Comparison of ENCODE assay signal across 1 cellular context in the genomic region with DNA sequence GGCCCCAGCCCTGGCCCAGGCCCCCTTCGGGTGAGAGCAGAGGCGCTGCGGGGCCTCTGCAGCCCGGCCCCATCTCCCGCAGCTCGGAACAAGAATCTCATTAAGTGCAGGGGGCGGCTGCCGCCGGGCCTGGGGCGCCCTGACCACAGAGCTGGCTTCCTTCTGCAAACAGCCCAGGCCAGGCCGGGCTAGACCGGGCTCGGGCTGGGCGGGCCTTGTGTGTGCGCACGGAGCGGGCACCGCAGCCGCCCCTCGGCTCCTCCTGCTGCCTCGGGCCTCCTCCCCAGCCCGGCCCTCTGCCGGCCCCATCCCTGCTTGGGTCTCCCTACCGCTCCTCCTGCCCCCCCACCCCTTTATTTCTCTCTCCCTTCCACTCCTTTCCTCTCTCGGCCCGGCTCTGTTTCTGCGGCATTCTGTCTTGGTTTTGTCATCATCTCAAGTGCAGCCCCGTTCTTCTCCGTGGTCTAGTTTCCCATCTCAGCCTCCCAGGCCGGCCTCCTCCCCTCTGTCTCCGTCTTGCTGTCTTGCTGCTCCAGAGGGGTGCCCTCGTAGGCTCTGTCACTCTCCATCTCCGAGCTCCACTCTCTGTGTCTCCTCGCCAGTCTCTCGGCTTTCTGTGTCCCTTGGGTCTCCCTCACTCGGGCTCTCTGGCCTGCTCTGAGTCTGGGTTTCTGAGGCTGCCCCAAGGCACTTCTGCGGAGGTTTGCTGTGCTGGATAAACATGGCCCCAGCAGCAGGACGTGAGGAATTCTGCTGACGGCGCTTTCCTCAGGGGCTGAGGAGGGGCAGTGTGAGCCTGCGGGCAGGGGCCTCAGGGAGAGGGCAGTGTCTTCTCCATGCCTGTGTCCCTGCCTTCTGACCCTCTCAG.
TF ChIP-seq lines count a peak whose summit lies in the region.

No MANE protein-coding gene starts in this region.

TF ChIP-seq in WTC11, 78 proteins besides CTCF, POLR2A, EP300 and RAD21 (continued from another document):
- TF ChIP-seq, protein P1, sequence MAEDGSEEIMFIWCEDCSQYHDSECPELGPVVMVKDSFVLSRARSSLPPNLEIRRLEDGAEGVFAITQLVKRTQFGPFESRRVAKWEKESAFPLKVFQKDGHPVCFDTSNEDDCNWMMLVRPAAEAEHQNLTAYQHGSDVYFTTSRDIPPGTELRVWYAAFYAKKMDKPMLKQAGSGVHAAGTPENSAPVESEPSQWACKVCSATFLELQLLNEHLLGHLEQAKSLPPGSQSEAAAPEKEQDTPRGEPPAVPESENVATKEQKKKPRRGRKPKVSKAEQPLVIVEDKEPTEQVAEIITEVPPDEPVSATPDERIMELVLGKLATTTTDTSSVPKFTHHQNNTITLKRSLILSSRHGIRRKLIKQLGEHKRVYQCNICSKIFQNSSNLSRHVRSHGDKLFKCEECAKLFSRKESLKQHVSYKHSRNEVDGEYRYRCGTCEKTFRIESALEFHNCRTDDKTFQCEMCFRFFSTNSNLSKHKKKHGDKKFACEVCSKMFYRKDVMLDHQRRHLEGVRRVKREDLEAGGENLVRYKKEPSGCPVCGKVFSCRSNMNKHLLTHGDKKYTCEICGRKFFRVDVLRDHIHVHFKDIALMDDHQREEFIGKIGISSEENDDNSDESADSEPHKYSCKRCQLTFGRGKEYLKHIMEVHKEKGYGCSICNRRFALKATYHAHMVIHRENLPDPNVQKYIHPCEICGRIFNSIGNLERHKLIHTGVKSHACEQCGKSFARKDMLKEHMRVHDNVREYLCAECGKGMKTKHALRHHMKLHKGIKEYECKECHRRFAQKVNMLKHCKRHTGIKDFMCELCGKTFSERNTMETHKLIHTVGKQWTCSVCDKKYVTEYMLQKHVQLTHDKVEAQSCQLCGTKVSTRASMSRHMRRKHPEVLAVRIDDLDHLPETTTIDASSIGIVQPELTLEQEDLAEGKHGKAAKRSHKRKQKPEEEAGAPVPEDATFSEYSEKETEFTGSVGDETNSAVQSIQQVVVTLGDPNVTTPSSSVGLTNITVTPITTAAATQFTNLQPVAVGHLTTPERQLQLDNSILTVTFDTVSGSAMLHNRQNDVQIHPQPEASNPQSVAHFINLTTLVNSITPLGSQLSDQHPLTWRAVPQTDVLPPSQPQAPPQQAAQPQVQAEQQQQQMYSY (CRISPR knock-in tag; IDR thresholded peaks at IDR 0.05): no peak
